ENCODE assay signal across 8 cellular contexts in the genomic region with DNA sequence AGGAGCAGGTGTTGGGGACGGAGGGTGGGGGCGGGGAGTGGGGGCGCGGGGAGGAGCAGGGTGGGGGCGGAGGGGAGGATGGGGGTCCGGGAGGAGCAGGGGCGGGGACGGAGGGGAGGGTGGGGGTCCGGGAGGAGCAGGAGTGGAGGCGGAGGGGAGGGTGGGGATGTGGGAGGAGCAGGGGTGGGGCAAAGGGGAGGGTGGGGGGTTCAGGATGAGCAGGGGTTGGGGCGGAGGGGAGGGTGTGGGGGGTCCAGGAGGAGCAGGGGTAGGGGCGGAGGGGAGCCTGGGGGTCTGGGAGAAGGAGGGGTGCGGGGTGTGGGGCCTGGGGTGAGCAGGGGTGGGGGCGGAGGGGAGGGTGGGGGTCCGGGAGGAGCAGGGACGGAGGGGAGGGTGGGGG. TPM values are rescaled to one million over a fixed set of nuclear protein-coding genes. Genes with fewer than 3 reads are reported as not detected.
DNase-seq lines count a peak whose midpoint lies in the region; ATAC-seq and FAIRE-seq lines count a peak whose summit lies in the region.

No MANE protein-coding gene starts in this region.

- H3K9me3 Mint-ChIP-seq in activated CD8-positive, alpha-beta T cell treated with anti-CD3 and anti-CD28 coated beads, Interleukin-2, amount 10 ng/mL, durations not matched to agents 7 days and 5 days (ENCODE audit: insufficient read depth), result no peaks in the 10 kb centered on the region

- peak overlapping the region; percentile 68 for H3K4me3 Mint-ChIP-seq in activated CD8-positive, alpha-beta T cell treated with anti-CD3 and anti-CD28 coated beads, Interleukin-2, amount 10 ng/mL, durations not matched to agents 7 days and 5 days

- peak; percentile 42 to 56 for DNase-seq in stimulated activated CD4-positive, alpha-beta T cell treated with anti-CD3 and anti-CD28 coated beads, Interleukin-1b, Interleukin-23, amount 100 ng/mL, for 4 hours (ENCODE audit: low read depth in 2 of 2)
- no peak for DNase-seq in stimulated activated CD4-positive, alpha-beta T cell treated with anti-CD3 and anti-CD28 coated beads, Interleukin-12 subunit alpha, Interleukin-12 subunit beta, amount 100 ng/mL, for 4 hours
- DNase-seq in activated CD8-positive, alpha-beta T cell treated with anti-CD3 and anti-CD28 coated beads, Interleukin-2, amount 10 ng/mL, durations not matched to agents 7 days and 5 days, result peak; percentile 63
- DNase-seq in iris pigment epithelial cell (ENCODE audit: low read depth) (peak; percentile 57), urothelium cell line (ENCODE audit: low spot score) (peak; percentile 48), DMS79 treated with DMSO at 0.1 percent for 48 hours (lab: John Stamatoyannopoulos, UW) (no peak), HK-2 (ENCODE audit: unreplicated experiment) (no peak)

- CTCF ChIA-PET in activated CD8-positive, alpha-beta T cell treated with anti-CD3 and anti-CD28 coated beads, Interleukin-2, amount 10 ng/mL, durations not matched to agents 7 days and 5 days (lab: Charles Lee), result interaction anchor here (1.0 to 1.4 kb wide), 3 partner anchors 25 to 95 kb away, joined by 3 read pairs; partner anchors contain the start of gene PIM3

- H3K4me1 Mint-ChIP-seq in activated CD8-positive, alpha-beta T cell treated with anti-CD3 and anti-CD28 coated beads, Interleukin-2, amount 10 ng/mL, durations not matched to agents 7 days and 5 days (ENCODE audit: low read depth), result peaks cover 30% of the 10 kb centered on the region

- POLR2A ChIA-PET in activated CD8-positive, alpha-beta T cell treated with anti-CD3 and anti-CD28 coated beads, Interleukin-2, amount 10 ng/mL, durations not matched to agents 7 days and 5 days (lab: Charles Lee), result interaction anchor here (1.0 to 1.5 kb wide), 6 partner anchors 10 to 36 kb away, joined by 3 to 10 read pairs (median 4); partner anchors contain the start of genes ALG12, CRELD2 and PIM3

- no peak for FAIRE-seq in urothelium cell line (lab: Jason Lieb, UNC)

- peaks cover 2% of the 10 kb centered on the region for H3K36me3 Mint-ChIP-seq in activated CD8-positive, alpha-beta T cell treated with anti-CD3 and anti-CD28 coated beads, Interleukin-2, amount 10 ng/mL, durations not matched to agents 7 days and 5 days (ENCODE audit: low read depth)

- H3K27ac Mint-ChIP-seq in activated CD8-positive, alpha-beta T cell treated with anti-CD3 and anti-CD28 coated beads, Interleukin-2, amount 10 ng/mL, durations not matched to agents 7 days and 5 days, result peak overlapping the region; percentile 46

- no peak for ATAC-seq in activated CD8-positive, alpha-beta T cell treated with anti-CD3 and anti-CD28 coated beads, Interleukin-2, amount 10 ng/mL, durations not matched to agents 7 days and 5 days
- ATAC-seq in HG02588 (IDR thresholded peaks at IDR 0.05; ENCODE audit: unreplicated experiment), result no peak

- no peaks in the 10 kb centered on the region for H3K27me3 Mint-ChIP-seq in activated CD8-positive, alpha-beta T cell treated with anti-CD3 and anti-CD28 coated beads, Interleukin-2, amount 10 ng/mL, durations not matched to agents 7 days and 5 days (ENCODE audit: low read depth)

RNA-seq across cellular contexts. Expression of gene CRELD2, which starts 17.1 kb away (rescaled TPM):
- total RNA-seq in activated CD8-positive, alpha-beta T cell treated with anti-CD3 and anti-CD28 coated beads, Interleukin-2, amount 10 ng/mL, durations not matched to agents 7 days and 5 days, result 10 to 100 TPM; 58.0 to 58.1 TPM

RNA-seq across cellular contexts. Expression of gene ALG12, which starts 17.3 kb away (rescaled TPM):
- 10 to 100 TPM; 16.3 to 17.4 TPM for total RNA-seq in activated CD8-positive, alpha-beta T cell treated with anti-CD3 and anti-CD28 coated beads, Interleukin-2, amount 10 ng/mL, durations not matched to agents 7 days and 5 days

RNA-seq across cellular contexts. Expression of gene PIM3, which starts 25.0 kb away (rescaled TPM):
- 10 to 100 TPM; 45.1 to 45.7 TPM for total RNA-seq in activated CD8-positive, alpha-beta T cell treated with anti-CD3 and anti-CD28 coated beads, Interleukin-2, amount 10 ng/mL, durations not matched to agents 7 days and 5 days

Comparison
In these comparisons a context has a peak if more than half of its experiments do, and no peak if none do; other contexts are left out.
1. DNase-seq: peak in stimulated activated CD4-positive, alpha-beta T cell treated with anti-CD3 and anti-CD28 coated beads, Interleukin-1b, Interleukin-23, amount 100 ng/mL, for 4 hours (2 of 2), activated CD8-positive, alpha-beta T cell treated with anti-CD3 and anti-CD28 coated beads, Interleukin-2, amount 10 ng/mL, durations not matched to agents 7 days and 5 days (single experiment), iris pigment epithelial cell (single experiment) and urothelium cell line (single experiment); none in stimulated activated CD4-positive, alpha-beta T cell treated with anti-CD3 and anti-CD28 coated beads, Interleukin-12 subunit alpha, Interleukin-12 subunit beta, amount 100 ng/mL, for 4 hours (single experiment), DMS79 treated with DMSO at 0.1 percent for 48 hours (single experiment) and HK-2 (single experiment).